8 cellular contexts compared by ENCODE assay signal in the genomic region with DNA sequence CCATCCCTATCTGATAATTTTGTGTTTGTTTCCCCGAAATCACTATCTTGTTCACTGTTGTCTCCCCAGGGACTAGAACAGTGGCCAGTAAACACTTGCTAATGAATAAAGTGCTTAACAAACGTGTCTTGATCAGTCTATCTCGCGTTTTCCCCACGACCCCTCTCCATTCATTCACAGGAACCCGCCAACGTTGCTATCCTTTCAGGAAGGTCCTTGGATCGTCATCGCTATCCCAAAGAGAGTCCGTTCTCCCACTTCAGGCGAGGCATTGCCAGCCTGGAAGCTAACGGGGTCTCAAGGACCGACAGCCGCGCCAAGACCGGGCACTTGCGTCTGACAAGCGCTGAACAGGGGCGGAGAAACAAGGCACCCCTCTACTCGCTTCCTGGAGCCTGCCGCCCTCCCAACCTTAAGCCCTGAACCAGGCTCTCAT. TPM values are rescaled to one million over a fixed set of nuclear protein-coding genes. Genes with fewer than 3 reads are reported as not detected.
DNase-seq lines count a peak whose midpoint lies in the region; ATAC-seq and TF ChIP-seq lines count a peak whose summit lies in the region.

No MANE protein-coding gene starts in this region.

- in situ Hi-C loops in astrocyte of the cerebellum (cut with HindIII; ENCODE audit: low sequenced_read_pairs) = no loop called here
- in situ Hi-C loops in G401 (cut with HindIII; ENCODE audit: low sequenced_read_pairs) = no loop called here

- H3K9ac ChIP-seq in mesendoderm (ENCODE audit: low read length) = peak overlapping the region; percentile 95

- no peak overlapping the region for H3K23ac ChIP-seq in mesendoderm (ENCODE audit: low read length)

- no peak overlapping the region for H3K27ac ChIP-seq in mesendoderm (ENCODE audit: low read depth, low read length)

- H3K4me3 ChIP-seq in astrocyte of the cerebellum (ENCODE audit: low read depth, low read length) (peak overlapping the region; percentile 99), mesendoderm (ENCODE audit: low read length) (peak overlapping the region; percentile 99)

- no peak overlapping the region for H4K5ac ChIP-seq in mesendoderm (ENCODE audit: low read length)

- peaks cover 12% of the 10 kb centered on the region for H3K79me1 ChIP-seq in mesendoderm (ENCODE audit: low read length)

- no peak overlapping the region for H2AK5ac ChIP-seq in mesendoderm (ENCODE audit: low read length)

- H3K79me2 ChIP-seq in mesendoderm (ENCODE audit: control insufficient read depth, insufficient read depth, low read length) = peaks cover 14% of the 10 kb centered on the region

- H2BK15ac ChIP-seq in mesendoderm (replicated peaks; ENCODE audit: low read depth) = no peak overlapping the region

- WGBS in mesendoderm (ENCODE audit: extremely low coverage, insufficient coverage, low lambda C conversion rate) = no CpG with 5 or more reads among the region's 21 CpGs

- no peaks in the 10 kb centered on the region for H3K4me1 ChIP-seq in mesendoderm (ENCODE audit: control insufficient read depth, low read depth, low read length)

- peak overlapping the region; percentile 88 for H3K4me2 ChIP-seq in mesendoderm (ENCODE audit: low read length)

- no peak for DNase-seq in astrocyte of the cerebellum (ENCODE audit: low read depth)
- DNase-seq in mesendoderm = no peak
- no peak for DNase-seq in NCI-H446 treated with DMSO at 0.1 percent for 48 hours (lab: John Stamatoyannopoulos, UW)
- DNase-seq in superior temporal gyrus (ENCODE audit: extremely low spot score) = no peak
- DNase-seq in UCSD-AML1 (lab: John Stamatoyannopoulos, UW; ENCODE audit: unreplicated experiment) = no peak
- DNase-seq in G401 (ENCODE audit: low spot score) = no peak

- ATAC-seq in GM19023 (IDR thresholded peaks at IDR 0.05; ENCODE audit: unreplicated experiment) (peak; percentile 16), HG03039 (IDR thresholded peaks at IDR 0.05; ENCODE audit: unreplicated experiment) (peak; percentile 4)

- H3K56ac ChIP-seq in mesendoderm (ENCODE audit: low read length) = peak overlapping the region; percentile 93

- no peak overlapping the region for H2BK120ac ChIP-seq in mesendoderm (ENCODE audit: low read depth, low read length)

- H3K27me3 ChIP-seq in mesendoderm (ENCODE audit: insufficient read depth, low read length, poor library complexity) = no peaks in the 10 kb centered on the region

- H3K36me3 ChIP-seq in mesendoderm (ENCODE audit: control insufficient read depth, insufficient read depth, low read length) = no peaks in the 10 kb centered on the region

- no peak overlapping the region for H3K18ac ChIP-seq in mesendoderm (ENCODE audit: low read length)

- H4K8ac ChIP-seq in mesendoderm (ENCODE audit: low read depth, low read length) = no peak overlapping the region

- TF ChIP-seq CTCF in astrocyte of the cerebellum (IDR thresholded peaks at IDR 0.05; ENCODE audit: low read depth, low read length, missing control alignments) = no peak

- no peak overlapping the region for H2BK5ac ChIP-seq in mesendoderm (ENCODE audit: low read length)

- H3K4ac ChIP-seq in mesendoderm (ENCODE audit: low read depth, low read length) = no peak overlapping the region

RNA-seq across cellular contexts. Expression of gene LINS1, which starts 0.3 kb away (rescaled TPM):
- polyA plus RNA-seq in mesendoderm (2013, experiment 1 of 2) = 4.5 TPM
- 4.4 TPM for polyA plus RNA-seq in mesendoderm (2013, experiment 2 of 2)
- total RNA-seq in G401 (2014; rRNA removed; shearing (Covaris generic)) = 18.2 and 22.3 TPM in 2 replicates

RNA-seq across cellular contexts. Expression of gene ASB7, which starts 0.7 kb away (rescaled TPM):
- polyA plus RNA-seq in mesendoderm (2013, experiment 1 of 2) = 4.5 TPM
- polyA plus RNA-seq in mesendoderm (2013, experiment 2 of 2) = 4.8 TPM
- 8.6 and 12.2 TPM in 2 replicates for total RNA-seq in G401 (2014; rRNA removed; shearing (Covaris generic))
